In the genomic region with DNA sequence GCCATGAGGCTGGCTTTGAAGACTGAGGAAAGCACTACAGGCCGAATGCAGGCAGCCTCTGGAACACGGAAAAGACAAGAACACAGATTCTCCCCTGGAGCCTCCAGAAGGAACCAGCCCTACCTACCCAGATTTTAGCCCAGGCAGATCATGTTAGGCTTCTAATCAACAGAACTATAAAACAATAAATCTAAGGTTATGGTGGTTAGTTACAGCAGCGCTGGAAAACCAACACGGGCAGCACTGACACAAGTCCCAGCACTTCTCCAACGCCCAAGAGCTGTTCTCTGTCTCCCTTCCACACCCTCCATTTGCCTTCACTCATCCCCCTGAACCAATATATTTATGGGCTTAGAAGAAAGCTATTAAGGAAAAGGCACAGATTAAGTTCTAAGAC, we compare ENCODE assay signal across 10 cellular contexts. TPM values are rescaled to one million over a fixed set of nuclear protein-coding genes. Genes with fewer than 3 reads are reported as not detected.
DNase-seq lines count a peak whose midpoint lies in the region; ATAC-seq, FAIRE-seq and TF ChIP-seq lines count a peak whose summit lies in the region.
"Had no signal": no experiment of that assay in that cellular context is flagged by ENCODE, and none has a peak within 500 bp of the region (broad histone marks: within the 10 kb centered on the region; RNA-seq: fewer than 3 reads in every experiment).

No MANE protein-coding gene starts in this region.

- H3K27me3 ChIP-seq in suprapubic skin (no peaks in the 10 kb centered on the region), gastroesophageal sphincter (no peaks in the 10 kb centered on the region)

- TF ChIP-seq POLR2A in suprapubic skin (IDR thresholded peaks at IDR 0.05) (no peak), gastroesophageal sphincter (IDR thresholded peaks at IDR 0.05) (no peak)

- peak overlapping the region; percentile 16 for H3K27ac ChIP-seq in suprapubic skin
- H3K27ac ChIP-seq in gastroesophageal sphincter = peak overlapping the region in 2 of 4 donors; percentile 7 to 22

- H3K36me3 Mint-ChIP-seq in activated naive CD4-positive, alpha-beta T cell treated with anti-CD3 and anti-CD28 coated beads for 36 hours (ENCODE audit: low read depth) = peaks cover 37% of the 10 kb centered on the region
- H3K36me3 Mint-ChIP-seq in activated naive CD8-positive, alpha-beta T cell treated with anti-CD3 and anti-CD28 coated beads, Interleukin-2, amount 50 U/mL, for 24 hours (ENCODE audit: low read depth) = peaks cover 47% of the 10 kb centered on the region
- peaks cover 2% of the 10 kb centered on the region for H3K36me3 Mint-ChIP-seq in mesothelial cell of epicardium

- H3K27me3 Mint-ChIP-seq in activated naive CD4-positive, alpha-beta T cell treated with anti-CD3 and anti-CD28 coated beads for 36 hours (ENCODE audit: low read depth) = no peaks in the 10 kb centered on the region
- no peaks in the 10 kb centered on the region for H3K27me3 Mint-ChIP-seq in activated naive CD8-positive, alpha-beta T cell treated with anti-CD3 and anti-CD28 coated beads, Interleukin-2, amount 50 U/mL, for 24 hours
- H3K27me3 Mint-ChIP-seq in mesothelial cell of epicardium (ENCODE audit: low read depth) = no peaks in the 10 kb centered on the region

- no peaks in the 10 kb centered on the region for H3K9me3 Mint-ChIP-seq in activated naive CD4-positive, alpha-beta T cell treated with anti-CD3 and anti-CD28 coated beads for 36 hours
- no peaks in the 10 kb centered on the region for H3K9me3 Mint-ChIP-seq in activated naive CD8-positive, alpha-beta T cell treated with anti-CD3 and anti-CD28 coated beads, Interleukin-2, amount 50 U/mL, for 24 hours
- H3K9me3 Mint-ChIP-seq in mesothelial cell of epicardium = no peaks in the 10 kb centered on the region

- DNase-seq in activated naive CD4-positive, alpha-beta T cell treated with anti-CD3 and anti-CD28 coated beads for 36 hours = no peak
- DNase-seq in activated naive CD4-positive, alpha-beta T cell (lab: John Stamatoyannopoulos, UW) = no peak
- no peak for DNase-seq in activated naive CD8-positive, alpha-beta T cell treated with anti-CD3 and anti-CD28 coated beads, Interleukin-2, amount 50 U/mL, for 24 hours
- DNase-seq in mesothelial cell of epicardium (ENCODE audit: low spot score in 2 of 2, unreplicated experiment in 2 of 2) (no peak), suprapubic skin (ENCODE audit: low spot score in 2 of 2) (no peak), RCC 7860 (ENCODE audit: low spot score) (no peak), HT-29 (ENCODE audit: low spot score) (no peak)
- DNase-seq: NCI-H146 had no signal

- TF ChIP-seq CTCF in mesothelial cell of epicardium (IDR thresholded peaks at IDR 0.05; ENCODE audit: unreplicated experiment) (no peak), suprapubic skin (IDR thresholded peaks at IDR 0.05) (no peak), gastroesophageal sphincter (IDR thresholded peaks at IDR 0.05) (no peak)

- FAIRE-seq in RCC 7860 (lab: Jason Lieb, UNC) = no peak
- FAIRE-seq: G401.6 had no signal

- 46% methylated on average over 5 of the region's 5 CpGs for WGBS in suprapubic skin
- 73 to 85% methylated on average over 3 to 5 of the region's 5 CpGs for WGBS in gastroesophageal sphincter (ENCODE audit: low coverage in 1 of 2), 2 donors

- no peak for ATAC-seq in activated naive CD8-positive, alpha-beta T cell treated with anti-CD3 and anti-CD28 coated beads, Interleukin-2, amount 50 U/mL, for 24 hours
- no peak for ATAC-seq in gastroesophageal sphincter

- intact Hi-C loops in activated naive CD4-positive, alpha-beta T cell treated with anti-CD3 and anti-CD28 coated beads for 36 hours (cut with micrococcal nuclease) = no loop called here

- H3K4me1 ChIP-seq in suprapubic skin = peaks cover 72% of the 10 kb centered on the region
- H3K4me1 ChIP-seq in gastroesophageal sphincter = peaks cover 0 to 100% (median 56%) of the 10 kb centered on the region in 3 donors

- peaks cover 92% of the 10 kb centered on the region for H3K4me1 Mint-ChIP-seq in activated naive CD4-positive, alpha-beta T cell treated with anti-CD3 and anti-CD28 coated beads for 36 hours (ENCODE audit: low read depth)
- H3K4me1 Mint-ChIP-seq in activated naive CD8-positive, alpha-beta T cell treated with anti-CD3 and anti-CD28 coated beads, Interleukin-2, amount 50 U/mL, for 24 hours = peaks cover 92% of the 10 kb centered on the region
- peaks cover 73% of the 10 kb centered on the region for H3K4me1 Mint-ChIP-seq in mesothelial cell of epicardium

- H3K27ac Mint-ChIP-seq in activated naive CD4-positive, alpha-beta T cell treated with anti-CD3 and anti-CD28 coated beads for 36 hours = peak overlapping the region; percentile 65
- H3K27ac Mint-ChIP-seq in activated naive CD8-positive, alpha-beta T cell treated with anti-CD3 and anti-CD28 coated beads, Interleukin-2, amount 50 U/mL, for 24 hours = peak overlapping the region; percentile 47
- H3K27ac Mint-ChIP-seq in mesothelial cell of epicardium = peak overlapping the region; percentile 43

- H3K36me3 ChIP-seq in suprapubic skin = no peaks in the 10 kb centered on the region
- no peaks in the 10 kb centered on the region for H3K36me3 ChIP-seq in gastroesophageal sphincter

- H3K4me3 ChIP-seq in suprapubic skin (no peak overlapping the region), gastroesophageal sphincter (no peak overlapping the region)

- H3K4me3 Mint-ChIP-seq in activated naive CD4-positive, alpha-beta T cell treated with anti-CD3 and anti-CD28 coated beads for 36 hours = peak overlapping the region; percentile 32
- H3K4me3 Mint-ChIP-seq in activated naive CD8-positive, alpha-beta T cell treated with anti-CD3 and anti-CD28 coated beads, Interleukin-2, amount 50 U/mL, for 24 hours = peak overlapping the region; percentile 53
- no peak overlapping the region for H3K4me3 Mint-ChIP-seq in mesothelial cell of epicardium

- CTCF ChIA-PET in activated naive CD4-positive, alpha-beta T cell treated with anti-CD3 and anti-CD28 coated beads for 36 hours (lab: Charles Lee) = interaction anchor here (0.6 to 1.4 kb wide), 3 partner anchors 8 to 47 kb away, joined by 3 read pairs; a partner anchor contains a TSS

- no peak for TF ChIP-seq EP300 in suprapubic skin (IDR thresholded peaks at IDR 0.05)
- TF ChIP-seq EP300 in gastroesophageal sphincter (IDR thresholded peaks at IDR 0.05) = no peak

- H3K9me3 ChIP-seq in suprapubic skin (no peaks in the 10 kb centered on the region), gastroesophageal sphincter (no peaks in the 10 kb centered on the region)

RNA-seq across cellular contexts. Expression of a gene that starts 7.5 kb away (rescaled TPM):
- 100 to 1,000 TPM; 174 to 177 TPM for total RNA-seq in activated naive CD4-positive, alpha-beta T cell treated with anti-CD3 and anti-CD28 coated beads for 36 hours
- 230 to 247 TPM (median 233 TPM) in 3 replicates for total RNA-seq in mesothelial cell of epicardium
- total RNA-seq in suprapubic skin = 100 to 1,000 TPM in 3 of 4 donors, 10 to 100 TPM in 1; 85.4 to 212 (median 127) TPM
- 100 to 1,000 TPM in 2 of 4 donors, 10 to 100 TPM in 2; 67.0 to 107 (median 88.9) TPM for total RNA-seq in gastroesophageal sphincter
- 92.5 and 122 TPM in 2 replicates for total RNA-seq in HT-29 (2014; rRNA removed; shearing (Covaris generic))

RNA-seq across cellular contexts. Expression of a gene that starts 25.4 kb away (rescaled TPM):
- total RNA-seq in activated naive CD4-positive, alpha-beta T cell treated with anti-CD3 and anti-CD28 coated beads for 36 hours = 10 to 100 TPM; 62.4 to 67.7 TPM
- total RNA-seq in mesothelial cell of epicardium (186 to 199 TPM (median 187 TPM) in 3 replicates), suprapubic skin (100 to 1,000 TPM; 131 to 324 (median 144) TPM), gastroesophageal sphincter (100 to 1,000 TPM in 2 of 4 donors, 10 to 100 TPM in 2; 80.9 to 160 (median 98.2) TPM)
- total RNA-seq in HT-29 (2014; rRNA removed; shearing (Covaris generic)) = 150 and 162 TPM in 2 replicates
